In the genomic region with DNA sequence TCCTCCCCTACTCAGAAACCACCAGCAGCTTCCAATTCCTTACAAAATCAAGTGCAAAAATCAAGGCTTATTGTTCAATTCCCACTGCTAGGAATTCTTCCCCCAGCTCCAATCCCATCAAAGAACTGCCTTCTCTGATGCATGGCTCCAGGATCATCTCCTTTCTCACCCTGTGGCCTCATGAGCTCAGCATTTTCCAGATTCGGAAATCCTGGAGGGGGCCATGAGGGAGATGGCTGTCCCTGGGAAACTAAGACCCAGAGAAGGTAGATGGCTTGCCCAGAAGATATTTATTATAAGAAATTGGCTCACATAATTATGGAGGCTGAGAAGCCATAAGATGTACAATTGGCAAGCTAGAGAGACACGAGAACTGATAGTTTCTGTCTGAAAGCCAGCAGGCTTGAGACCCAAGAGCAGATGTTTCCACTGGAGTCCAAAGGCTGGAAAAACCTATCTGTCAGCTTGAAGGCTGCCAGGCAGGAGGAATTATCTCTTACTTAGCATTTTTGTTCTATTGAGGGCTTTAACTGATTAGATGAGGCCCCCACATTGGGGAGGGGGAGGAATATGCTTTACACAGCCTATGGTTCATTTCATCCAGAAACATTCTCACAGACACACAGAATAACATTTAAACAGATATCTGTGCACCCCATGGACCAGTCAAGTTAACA, we compare ENCODE assay signal across 15 cellular contexts. TPM values are rescaled to one million over a fixed set of nuclear protein-coding genes. Genes with fewer than 3 reads are reported as not detected.
DNase-seq lines count a peak whose midpoint lies in the region; ATAC-seq and TF ChIP-seq lines count a peak whose summit lies in the region.
"Had no signal": no experiment of that assay in that cellular context is flagged by ENCODE, and none has a peak within 500 bp of the region (broad histone marks: within the 10 kb centered on the region; RNA-seq: fewer than 3 reads in every experiment).

No MANE protein-coding gene starts in this region.

- H3K36me3 ChIP-seq in Caco-2 (ENCODE audit: control insufficient read depth, insufficient read depth, low read length) (no peaks in the 10 kb centered on the region), PC-3 (ENCODE audit: low read depth, low read length) (no peaks in the 10 kb centered on the region), neural progenitor cell (no peaks in the 10 kb centered on the region)
- H3K36me3 ChIP-seq: gastroesophageal sphincter, thyroid gland had no signal

- H3K9ac ChIP-seq in PC-3 (ENCODE audit: low read length) (no peak overlapping the region), neural progenitor cell (no peak overlapping the region)

- DNase-seq in Caco-2 (no peak), PC-3 (no peak), epithelial cell of prostate (ENCODE audit: low read depth, low spot score) (no peak), neural progenitor cell (ENCODE audit: low spot score) (no peak), HPDE6-E6E7 (ENCODE audit: extremely low spot score) (no peak), Ammon's horn (ENCODE audit: low spot score) (no peak), dermis blood vessel endothelial cell (no peak), EL (no peak)
- DNase-seq: activated CD4-positive, alpha-beta memory T cell treated with anti-CD3 and anti-CD28 coated beads, Interleukin-2, amount 10 ng/mL, durations not matched to agents 7 days and 5 days; MM.1S; SHP77; stimulated activated CD4-positive, alpha-beta T cell treated with anti-CD3 and anti-CD28 coated beads, Interleukin-2, amount 100 ng/mL, for 24 hours; stimulated activated CD8-positive, alpha-beta memory T cell treated with anti-CD3 and anti-CD28 coated beads, Interleukin-4, amount 100 ng/mL, for 48 hours; thyroid gland had no signal

- CTCF ChIA-PET in Caco-2 (lab: Charles Lee) (interaction anchor here (0.5 to 1.4 kb wide), 3 partner anchors 8 to 45 kb away, joined by 4 to 9 read pairs (median 5); no protein-coding TSS in a partner anchor), PC-3 (lab: Charles Lee) (no interaction called here)

- no peaks in the 10 kb centered on the region; the same call in 1 of the 2 replicates for H3K9me3 ChIP-seq in Caco-2
- no peaks in the 10 kb centered on the region for H3K9me3 ChIP-seq in PC-3 (ENCODE audit: low read length)
- H3K9me3 ChIP-seq in neural progenitor cell (ENCODE audit: low read depth): no peaks in the 10 kb centered on the region
- H3K9me3 ChIP-seq: thyroid gland had no signal

- H3K27me3 ChIP-seq in Caco-2 (replicated peaks; ENCODE audit: control insufficient read depth, insufficient read depth, low read length): no peaks in the 10 kb centered on the region
- no peaks in the 10 kb centered on the region for H3K27me3 ChIP-seq in PC-3 (ENCODE audit: low read length)
- H3K27me3 ChIP-seq in neural progenitor cell: no peaks in the 10 kb centered on the region
- H3K27me3 ChIP-seq: gastroesophageal sphincter, thyroid gland had no signal

- H4K20me1 ChIP-seq in PC-3 (ENCODE audit: low read length) (no peaks in the 10 kb centered on the region), neural progenitor cell (ENCODE audit: low read depth) (no peaks in the 10 kb centered on the region)

- H3K4me2 ChIP-seq in PC-3 (ENCODE audit: low read length): no peak overlapping the region; the same call in 1 of the 2 replicates
- H3K4me2 ChIP-seq in neural progenitor cell: no peak overlapping the region

- TF ChIP-seq CTCF in Caco-2 (IDR thresholded peaks at IDR 0.05; ENCODE audit: insufficient read depth in 1 of 2, low read depth in 1 of 2, low read length in 1 of 2, severe bottlenecking in 1 of 2, unreplicated experiment in 1 of 2): no peak
- no peak for TF ChIP-seq CTCF in PC-3 (conservative IDR thresholded peaks at IDR 0.05; ENCODE audit: low read depth, low read length)
- TF ChIP-seq CTCF in neural progenitor cell (IDR thresholded peaks at IDR 0.05): no peak

- H3K9me3 Mint-ChIP-seq in Caco-2 (ENCODE audit: unreplicated experiment): no peaks in the 10 kb centered on the region
- H3K9me3 Mint-ChIP-seq in neural progenitor cell: peaks cover 11% of the 10 kb centered on the region
- H3K9me3 Mint-ChIP-seq: activated CD4-positive, alpha-beta memory T cell treated with anti-CD3 and anti-CD28 coated beads, Interleukin-2, amount 10 ng/mL, durations not matched to agents 7 days and 5 days had no signal

- ATAC-seq in PC-3: no peak
- ATAC-seq: gastroesophageal sphincter had no signal

- H3K4me1 Mint-ChIP-seq in Caco-2 (ENCODE audit: low read depth, unreplicated experiment): peaks cover 40% of the 10 kb centered on the region
- peaks cover 9% of the 10 kb centered on the region for H3K4me1 Mint-ChIP-seq in neural progenitor cell

- H3K27ac ChIP-seq in PC-3 (ENCODE audit: low read length) (peak overlapping the region; percentile 58), epithelial cell of prostate (peak overlapping the region; percentile 95), neural progenitor cell (no peak overlapping the region)
- H3K27ac ChIP-seq: thyroid gland had no signal

- BruUV-seq in Caco-2 (replicated peaks; lab: Mats Ljungman, UMichigan): no TSS peak
- BruUV-seq in PC-3 (replicated peaks; lab: Mats Ljungman, UMichigan): no TSS peak

- H3K4me3 Mint-ChIP-seq in Caco-2 (ENCODE audit: unreplicated experiment): no peak overlapping the region
- H3K4me3 Mint-ChIP-seq in neural progenitor cell: no peak overlapping the region
- H3K4me3 Mint-ChIP-seq: activated CD4-positive, alpha-beta memory T cell treated with anti-CD3 and anti-CD28 coated beads, Interleukin-2, amount 10 ng/mL, durations not matched to agents 7 days and 5 days had no signal

- intact Hi-C loops in Caco-2 (cut with micrococcal nuclease; ENCODE audit: unreplicated experiment): no loop called here
- intact Hi-C loops in PC-3 (cut with micrococcal nuclease): no loop called here

- H3K27me3 Mint-ChIP-seq in Caco-2 (ENCODE audit: insufficient read depth, unreplicated experiment) (no peaks in the 10 kb centered on the region), neural progenitor cell (ENCODE audit: insufficient read depth, low read depth) (peaks cover 2% of the 10 kb centered on the region)

- peaks cover 6% of the 10 kb centered on the region for H3F3A ChIP-seq in PC-3 (ENCODE audit: low read length, unreplicated experiment)
- H3F3A ChIP-seq in neural progenitor cell (ENCODE audit: low read depth): no peaks in the 10 kb centered on the region

- H3K4me3 ChIP-seq in Caco-2 (ENCODE audit: low read depth, low read length) (no peak overlapping the region), PC-3 (ENCODE audit: low read length) (no peak overlapping the region), neural progenitor cell (no peak overlapping the region)
- H3K4me3 ChIP-seq: gastroesophageal sphincter, thyroid gland had no signal

- H3K27ac Mint-ChIP-seq in Caco-2 (ENCODE audit: unreplicated experiment): peak overlapping the region; percentile 92
- H3K27ac Mint-ChIP-seq in neural progenitor cell: peak overlapping the region; percentile 70
- H3K27ac Mint-ChIP-seq: activated CD4-positive, alpha-beta memory T cell treated with anti-CD3 and anti-CD28 coated beads, Interleukin-2, amount 10 ng/mL, durations not matched to agents 7 days and 5 days had no signal

- POLR2A ChIA-PET in Caco-2 (lab: Charles Lee) (interaction anchor here (0.6 to 1.6 kb wide), 2 partner anchors 58 to 65 kb away, joined by 3 to 13 read pairs; a partner anchor contains a TSS), PC-3 (lab: Charles Lee; ENCODE audit: unreplicated experiment) (interaction anchor here (0.5 kb wide), 1 partner anchor 58 kb away, joined by 8 read pairs; a partner anchor contains a TSS)

- no peaks in the 10 kb centered on the region for H3K79me2 ChIP-seq in PC-3 (ENCODE audit: low read length)
- no peaks in the 10 kb centered on the region for H3K79me2 ChIP-seq in neural progenitor cell (ENCODE audit: low read depth)

- peaks cover 11% of the 10 kb centered on the region for H3K36me3 Mint-ChIP-seq in Caco-2 (ENCODE audit: insufficient read depth, unreplicated experiment)
- peaks cover 5% of the 10 kb centered on the region for H3K36me3 Mint-ChIP-seq in neural progenitor cell

- peaks cover 44% of the 10 kb centered on the region for H3K4me1 ChIP-seq in Caco-2
- H3K4me1 ChIP-seq in PC-3 (ENCODE audit: insufficient read depth, low read length): peaks cover 33% of the 10 kb centered on the region
- H3K4me1 ChIP-seq in neural progenitor cell: no peaks in the 10 kb centered on the region
- H3K4me1 ChIP-seq: thyroid gland had no signal

- no peak overlapping the region for H2AFZ ChIP-seq in PC-3 (ENCODE audit: low read length)
- no peak overlapping the region for H2AFZ ChIP-seq in neural progenitor cell (replicated peaks)

- H3K9me2 ChIP-seq in PC-3 (replicated peaks; ENCODE audit: low read length): no peaks in the 10 kb centered on the region

RNA-seq across cellular contexts. Expression of a gene that starts 58.6 kb away (rescaled TPM):
- total RNA-seq in Caco-2 (2022) (20.2 and 23.8 TPM in 2 replicates), PC-3 (2014; rRNA removed) (137 and 154 TPM in 2 replicates), neural progenitor cell (ENCODE audit: low replicate concordance) (3.9 and 6.2 TPM in 2 replicates), dermis blood vessel endothelial cell (53.4 and 114 TPM in 2 replicates)
